In genomic region chr14:57317248-57317833, GRCh38 we compare ENCODE assay signal across 8 cellular contexts.
DNase-seq lines count a peak whose midpoint lies in the region; ATAC-seq and TF ChIP-seq lines count a peak whose summit lies in the region.

No MANE protein-coding gene starts in this region.

- peak; percentile 89 for TF ChIP-seq CTCF in brain microvascular endothelial cell (IDR thresholded peaks at IDR 0.05; ENCODE audit: low read depth, low read length, missing control alignments)

- H3K4me3 ChIP-seq in brain microvascular endothelial cell (ENCODE audit: low read depth, low read length): no peak overlapping the region

- ATAC-seq in HG03135 (IDR thresholded peaks at IDR 0.05; ENCODE audit: unreplicated experiment): no peak

- POLR2A ChIA-PET in HEK293T (lab: Yijun Ruan, JAX): no interaction called here

- H3K27me3 ChIP-seq in brain microvascular endothelial cell (replicated peaks): no peaks in the 10 kb centered on the region

- no peaks in the 10 kb centered on the region for H3K36me3 ChIP-seq in brain microvascular endothelial cell (replicated peaks)

- no peak overlapping the region for H3K27ac ChIP-seq in brain microvascular endothelial cell

- in situ Hi-C loops in brain microvascular endothelial cell (cut with HindIII; ENCODE audit: low pct_ligation_motif_present, low sequenced_read_pairs): no loop called here

- peak; percentile 86 for DNase-seq in DMS53 (lab: John Stamatoyannopoulos, UW)
- DNase-seq in HEK293T (ENCODE audit: extremely low spot score): peak; percentile 63
- DNase-seq in NCI-H2029 treated with DMSO at 0.1 percent for 48 hours (lab: John Stamatoyannopoulos, UW): peak; percentile 93
- DNase-seq in UCSD-AML1 (lab: John Stamatoyannopoulos, UW; ENCODE audit: unreplicated experiment): peak; percentile 27
- peak; percentile 72 for DNase-seq in brain microvascular endothelial cell
- DNase-seq in iPS-NIHi7 (ENCODE audit: extremely low spot score): peak; percentile 76
- peak; percentile 32 to 33 for DNase-seq in stimulated activated CD4-positive, alpha-beta T cell treated with anti-CD3 and anti-CD28 coated beads, Interleukin-15, amount 100 ng/mL, for 1 hour (ENCODE audit: low read depth in 1 of 2, low spot score in 1 of 2)

- CTCF ChIA-PET in HEK293T (lab: Yijun Ruan, JAX): interaction anchor here (1.1 kb wide), 1 partner anchor 42 kb away, joined by 4 read pairs; no protein-coding TSS in a partner anchor

TF ChIP-seq in HEK293T, 16 proteins besides CTCF, POLR2A, EP300 and RAD21:
- TF ChIP-seq ZNF384 (IDR thresholded peaks at IDR 0.05) (no peak), FOXK2 (IDR thresholded peaks at IDR 0.05) (no peak), NFRKB (IDR thresholded peaks at IDR 0.05) (no peak), PKNOX1 (IDR thresholded peaks at IDR 0.05) (no peak)
TF ChIP-seq in HEK293T: peak in this region for 0.

Comparison
In these comparisons a context has a peak if more than half of its experiments do, and no peak if none do; other contexts are left out.
1. DNase-seq: peak in every context shown above with its lines; median percentile 93 in NCI-H2029 treated with DMSO at 0.1 percent for 48 hours; 86 in DMS53; 76 in iPS-NIHi7; 72 in brain microvascular endothelial cell; 63 in HEK293T; 32 in stimulated activated CD4-positive, alpha-beta T cell treated with anti-CD3 and anti-CD28 coated beads, Interleukin-15, amount 100 ng/mL, for 1 hour; 27 in UCSD-AML1.